ENCODE assay signal across 12 cellular contexts in the genomic region with DNA sequence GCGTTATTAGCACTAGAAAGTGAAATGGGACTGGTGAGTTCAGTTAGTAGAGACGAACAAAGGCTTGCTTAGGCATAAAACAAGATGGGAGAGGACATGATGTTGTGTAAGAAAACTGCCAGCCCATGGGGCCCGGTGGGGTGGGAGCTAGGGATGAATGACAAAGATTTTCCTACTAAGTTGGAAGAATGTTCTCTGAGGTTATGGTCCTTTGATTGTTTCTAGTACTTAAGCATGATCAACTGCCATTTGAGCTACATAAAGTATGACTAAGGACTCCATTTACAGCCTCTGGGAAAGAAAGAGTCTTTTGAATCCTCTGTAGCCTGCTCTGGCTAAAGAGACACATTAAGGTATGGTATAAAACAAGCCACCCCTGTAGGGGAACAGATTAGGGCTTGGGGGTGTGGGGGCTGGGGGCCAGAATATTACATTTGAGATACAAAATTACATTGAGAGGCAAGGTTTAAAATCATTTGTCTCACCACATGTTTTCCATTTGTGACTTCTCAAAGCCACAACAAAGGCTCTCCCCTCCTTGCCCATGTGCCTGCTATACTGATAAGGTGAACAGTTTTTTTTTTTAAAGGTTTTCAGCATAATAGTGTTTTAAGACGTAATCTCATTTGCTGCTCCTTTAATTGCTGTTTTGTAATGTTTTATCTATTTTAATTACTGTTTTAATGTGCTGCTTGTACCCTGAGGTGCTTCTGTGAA.
A peak's percentile ranks its signal among the peaks of the same experiment; 100 is the strongest.
DNase-seq lines count a peak whose midpoint lies in the region; ATAC-seq and TF ChIP-seq lines count a peak whose summit lies in the region.
"Had no signal": no experiment of that assay in that cellular context is flagged by ENCODE, and none has a peak within 500 bp of the region (broad histone marks: within the 10 kb centered on the region; RNA-seq: fewer than 3 reads in every experiment).

No MANE protein-coding gene starts in this region.

- H3K36me3 ChIP-seq in IMR-90 (ENCODE audit: control insufficient read depth, insufficient read depth, low read length) (no peaks in the 10 kb centered on the region), mammary epithelial cell (ENCODE audit: insufficient read depth, low read length) (no peaks in the 10 kb centered on the region), uterus (no peaks in the 10 kb centered on the region)

- no peak overlapping the region for H3K14ac ChIP-seq in IMR-90 (replicated peaks; ENCODE audit: low read depth, low read length)

- peak overlapping the region in 3 of 10 donors; percentile 4 to 53 (median 14) for H3K4me3 Mint-ChIP-seq in naive thymus-derived CD8-positive, alpha-beta T cell
- H3K4me3 Mint-ChIP-seq: central memory CD8-positive, alpha-beta T cell had no signal

- H3K27me3 ChIP-seq in IMR-90 (ENCODE audit: control insufficient read depth, insufficient read depth, low read length): no peaks in the 10 kb centered on the region
- H3K27me3 ChIP-seq in mammary epithelial cell (ENCODE audit: insufficient read depth, low read length): no peaks in the 10 kb centered on the region
- H3K27me3 ChIP-seq in uterus: no peaks in the 10 kb centered on the region

- H4K91ac ChIP-seq in IMR-90 (ENCODE audit: insufficient read depth, low read depth, low read length): no peak overlapping the region; the same call in 1 of the 2 replicates

- WGBS in IMR-90 (ENCODE audit: extremely low coverage in 2 of 2, insufficient read length in 1 of 2), 2 experiments: 100% methylated on average over 1 of the region's 4 CpGs; no CpG with 5 or more reads in 1 of the 2 experiments
- WGBS in mammary epithelial cell (ENCODE audit: low coverage, missing lambda C conversion rate): 82% methylated on average over 4 of the region's 4 CpGs

- TF ChIP-seq CTCF in IMR-90 (conservative IDR thresholded peaks at IDR 0.05; ENCODE audit: low read depth, low read length) (no peak), mammary epithelial cell (conservative IDR thresholded peaks at IDR 0.05 in 1 of 2, IDR thresholded peaks at IDR 0.05 in 1 of 2; ENCODE audit: extremely low read depth in 1 of 2, insufficient read depth in 1 of 2, low read depth in 1 of 2, low read length in 2 of 2) (no peak), uterus (IDR thresholded peaks at IDR 0.05) (no peak)

- no peak overlapping the region for H3K4ac ChIP-seq in IMR-90 (ENCODE audit: low read depth, low read length)

- H3K4me3 ChIP-seq in IMR-90 (ENCODE audit: insufficient read depth, low read depth, low read length) (no peak overlapping the region), mammary epithelial cell (replicated peaks in 1 of 3; ENCODE audit: insufficient read depth in 1 of 3, low read depth in 2 of 3, low read length in 3 of 3) (no peak overlapping the region), uterus (no peak overlapping the region)

- H2BK120ac ChIP-seq in IMR-90 (ENCODE audit: low read depth, low read length): peak overlapping the region; percentile 11

- H3K56ac ChIP-seq in IMR-90 (ENCODE audit: extremely low read depth, insufficient read depth, low read length): no peak overlapping the region

- dilution Hi-C loops in IMR-90 (cut with HindIII; ENCODE audit: low sequenced_read_pairs, unreplicated experiment): no loop called here
- dilution Hi-C loops in mammary epithelial cell (cut with HindIII; ENCODE audit: low sequenced_read_pairs): no loop called here

- peak overlapping the region; percentile 26 for H2BK20ac ChIP-seq in IMR-90 (ENCODE audit: low read depth, low read length)

- TF ChIP-seq RAD21 in IMR-90 (IDR thresholded peaks at IDR 0.05; ENCODE audit: low read length): no peak

- TF ChIP-seq POLR2A in IMR-90 (IDR thresholded peaks at IDR 0.05; ENCODE audit: low read depth, low read length): no peak
- no peak for TF ChIP-seq POLR2A in uterus (IDR thresholded peaks at IDR 0.05)

- H3K27ac ChIP-seq in IMR-90 (ENCODE audit: insufficient read depth, low read length) (no peak overlapping the region), mammary epithelial cell (ENCODE audit: insufficient read depth, low read depth, low read length) (peak overlapping the region; percentile 85), uterus (peak overlapping the region in 1 of 2 donors; percentile 41)

- H3K36me3 Mint-ChIP-seq in naive thymus-derived CD8-positive, alpha-beta T cell: peaks cover 0 to 9% (median 0%) of the 10 kb centered on the region in 3 donors

- no peak overlapping the region for H2AK5ac ChIP-seq in IMR-90 (ENCODE audit: low read depth, low read length)

- no peak overlapping the region for H2AFZ ChIP-seq in IMR-90 (replicated peaks; ENCODE audit: low read length, poor library complexity)
- peak overlapping the region; percentile 47 for H2AFZ ChIP-seq in mammary epithelial cell (ENCODE audit: low read depth, low read length)

- POLR2A ChIA-PET in IMR-90 (lab: Charles Lee; ENCODE audit: unreplicated experiment): no interaction called here
- POLR2A ChIA-PET in naive thymus-derived CD8-positive, alpha-beta T cell (lab: Charles Lee): no interaction called here

- no peak overlapping the region for H4K5ac ChIP-seq in IMR-90 (ENCODE audit: low read depth, low read length)

- ATAC-seq in IMR-90 (ENCODE audit: low read depth) (no peak), HG02973 (IDR thresholded peaks at IDR 0.05; ENCODE audit: unreplicated experiment) (no peak)
- peak; percentile 30 to 67 for ATAC-seq in naive thymus-derived CD8-positive, alpha-beta T cell

- peaks cover 18 to 29% (median 27%) of the 10 kb centered on the region in 4 donors for H3K4me1 Mint-ChIP-seq in naive thymus-derived CD8-positive, alpha-beta T cell

- intact Hi-C loops in IMR-90 (cut with micrococcal nuclease): no loop called here
- intact Hi-C loops in mammary epithelial cell (cut with micrococcal nuclease): loop anchor here (5.0 kb wide), 1 partner anchor 319 kb away; no protein-coding TSS in a partner anchor
- intact Hi-C loops in uterus (cut with DNase I; ENCODE audit: low total_unique reads): no loop called here

- no TSS peak for BruUV-seq in IMR-90 (replicated peaks; lab: Mats Ljungman, UMichigan)
- BruUV-seq in mammary epithelial cell (replicated peaks; lab: Mats Ljungman, UMichigan): no TSS peak

- H3K4me1 ChIP-seq in IMR-90 (ENCODE audit: control insufficient read depth, insufficient read depth, low read length): peaks cover 7% of the 10 kb centered on the region; the same call in 1 of the 2 replicates
- peaks cover 27% of the 10 kb centered on the region for H3K4me1 ChIP-seq in mammary epithelial cell (ENCODE audit: insufficient read depth, low read length)
- H3K4me1 ChIP-seq in uterus: no peaks in the 10 kb centered on the region

- H3K9ac ChIP-seq in IMR-90 (ENCODE audit: low read depth, low read length) (no peak overlapping the region), mammary epithelial cell (ENCODE audit: insufficient read depth, low read length) (no peak overlapping the region)

- DNase-seq in COLO829 (ENCODE audit: low spot score) (peak; percentile 91), IMR-90 (peak; percentile 11), mammary epithelial cell (no peak), anterior cingulate cortex (lab: John Stamatoyannopoulos, UW) (no peak), cerebellar cortex (ENCODE audit: low spot score) (no peak), uterus (no peak)
- DNase-seq in naive thymus-derived CD8-positive, alpha-beta T cell: peak in 3 of 10 donors; percentile 6 to 28 (median 16)
- DNase-seq: activated CD8-positive, alpha-beta memory T cell treated with anti-CD3 and anti-CD28 coated beads, Interleukin-2, amount 50 U/mL, for 4 hours; NCI-H1436 had no signal

- H3K23ac ChIP-seq in IMR-90 (ENCODE audit: low read depth, low read length): no peak overlapping the region

- H3K79me2 ChIP-seq in mammary epithelial cell (ENCODE audit: insufficient read depth, low read length): no peaks in the 10 kb centered on the region

- H4K8ac ChIP-seq in IMR-90 (ENCODE audit: low read depth in 2 of 2, low read length in 2 of 2): no peak overlapping the region

- H3K18ac ChIP-seq in IMR-90 (ENCODE audit: low read depth, low read length): no peak overlapping the region

- H3K9me3 ChIP-seq in IMR-90 (ENCODE audit: control insufficient read depth, insufficient read depth, low read length) (no peaks in the 10 kb centered on the region), mammary epithelial cell (replicated peaks; ENCODE audit: insufficient read depth, low read length) (no peaks in the 10 kb centered on the region), uterus (no peaks in the 10 kb centered on the region)

- no peak overlapping the region for H2BK5ac ChIP-seq in IMR-90 (ENCODE audit: low read depth, low read length, poor library complexity, severe bottlenecking)

- H2AK9ac ChIP-seq in IMR-90 (replicated peaks; ENCODE audit: low read depth, low read length, poor library complexity): no peak overlapping the region

- no peaks in the 10 kb centered on the region for H4K20me1 ChIP-seq in IMR-90 (ENCODE audit: insufficient read depth, low read length)
- no peaks in the 10 kb centered on the region for H4K20me1 ChIP-seq in mammary epithelial cell (ENCODE audit: insufficient read depth, low read length)

- no peak overlapping the region for H3K4me2 ChIP-seq in IMR-90 (ENCODE audit: low read depth, low read length)
- peak overlapping the region; percentile 54 for H3K4me2 ChIP-seq in mammary epithelial cell (ENCODE audit: insufficient read depth, low read depth, low read length)

- H3K9me1 ChIP-seq in IMR-90 (ENCODE audit: insufficient read depth, low read length): no peaks in the 10 kb centered on the region; the same call in 1 of the 2 replicates

- H3K27me3 Mint-ChIP-seq in naive thymus-derived CD8-positive, alpha-beta T cell: no peaks in the 10 kb centered on the region
- H3K27me3 Mint-ChIP-seq: central memory CD8-positive, alpha-beta T cell had no signal

- no peaks in the 10 kb centered on the region for H3K9me3 Mint-ChIP-seq in naive thymus-derived CD8-positive, alpha-beta T cell
- H3K9me3 Mint-ChIP-seq: central memory CD8-positive, alpha-beta T cell; T-helper 1 cell treated with Interleukin-12 subunit alpha and Interleukin-12 subunit beta and Interleukin-4 antibody, amounts not matched to agents 30 μg/mL and 1 μg/mL, for 36 hours had no signal

- H2BK15ac ChIP-seq in IMR-90 (ENCODE audit: low read depth, low read length): peak overlapping the region; percentile 26; the same call in 1 of the 3 replicates

- in situ Hi-C loops in IMR-90 (cut with MboI; ENCODE audit: low sequenced_read_pairs): no loop called here
- in situ Hi-C loops in mammary epithelial cell (cut with MboI; ENCODE audit: low sequenced_read_pairs in 2 of 2): loop anchor here in 1 of 2 donors (25.0 kb wide), 1 partner anchor 319 kb away; no protein-coding TSS in a partner anchor

- CTCF ChIA-PET in IMR-90 (lab: Yijun Ruan, JAX): interaction anchor here (2.0 kb wide), 1 partner anchor 9 kb away, joined by 4 read pairs; no protein-coding TSS in a partner anchor
- CTCF ChIA-PET in mammary epithelial cell (lab: Charles Lee; ENCODE audit: low non-redundant PET): no interaction called here

- H3K79me1 ChIP-seq in IMR-90 (ENCODE audit: low read depth in 1 of 2, low read length in 2 of 2): no peaks in the 10 kb centered on the region

- H3K27ac Mint-ChIP-seq in naive thymus-derived CD8-positive, alpha-beta T cell: peak overlapping the region in 2 of 10 donors; percentile 4 to 44

TF ChIP-seq in IMR-90, 13 proteins besides CTCF, POLR2A, EP300 and RAD21:
- no peak for TF ChIP-seq FOS (IDR thresholded peaks at IDR 0.05; ENCODE audit: low read depth, low read length)

Comparison
In these comparisons a context has a peak if more than half of its experiments do, and no peak if none do; other contexts are left out.
1. DNase-seq: peak in COLO829 (single experiment) and IMR-90 (single experiment); none in mammary epithelial cell (single experiment), anterior cingulate cortex (0 of 58), cerebellar cortex (single experiment) and uterus (0 of 2).
2. ATAC-seq: peak in naive thymus-derived CD8-positive, alpha-beta T cell (2 of 2); none in IMR-90 (single experiment) and HG02973 (single experiment).